ENCODE assay signal across 8 cellular contexts in genomic region chr19:14207796-14208195, GRCh38. TPM values are rescaled to one million over a fixed set of nuclear protein-coding genes. Genes with fewer than 3 reads are reported as not detected.
DNase-seq lines count a peak whose midpoint lies in the region; ATAC-seq, FAIRE-seq and TF ChIP-seq lines count a peak whose summit lies in the region.
"Not testable (repeated sequence)": the region's sequence is repeated elsewhere in the genome, so short reads cannot be mapped to it uniquely, and the experiment has no call there.

No MANE protein-coding gene starts in this region.

- not testable (repeated sequence) for H3K9me3 ChIP-seq in WERI-Rb-1 (ENCODE audit: severe bottlenecking); astrocyte (ENCODE audit: insufficient read depth, low read depth, low read length); esophagus muscularis mucosa; psoas muscle

- H3K4me3 Mint-ChIP-seq in Calu3 (ENCODE audit: low read depth, unreplicated experiment) (peak overlapping the region; percentile 80), astrocyte (ENCODE audit: unreplicated experiment) (peak overlapping the region; percentile 86), type B pancreatic cell (peak overlapping the region; percentile 94)
- not testable (repeated sequence) for H3K4me3 Mint-ChIP-seq in memory B cell

- peak overlapping the region; percentile 92 for H2AFZ ChIP-seq in astrocyte (ENCODE audit: low read depth, low read length)

- not testable (repeated sequence) for H4K20me1 ChIP-seq in astrocyte (ENCODE audit: insufficient read depth, low read length)

- H3K4me3 ChIP-seq in LNCaP clone FGC (ENCODE audit: low read depth, low read length) = peak overlapping the region; percentile 55
- H3K4me3 ChIP-seq in WERI-Rb-1 (ENCODE audit: low read depth, low read length) = peak overlapping the region; percentile 64; the same call in 1 of the 2 replicates
- not testable (repeated sequence) for H3K4me3 ChIP-seq in astrocyte (ENCODE audit: insufficient read depth, low read depth, low read length)
- H3K4me3 ChIP-seq in esophagus muscularis mucosa = peak overlapping the region; percentile 73 to 87 (median 78)
- H3K4me3 ChIP-seq in psoas muscle = peak overlapping the region; percentile 61

- ATAC-seq in memory B cell (ENCODE audit: low read depth) (peak; percentile 16), psoas muscle (peak in 1 of 4 donors; percentile 24)

- H3K9me3 Mint-ChIP-seq in Calu3 (ENCODE audit: low read depth, unreplicated experiment); astrocyte (ENCODE audit: unreplicated experiment); memory B cell; type B pancreatic cell: not testable (repeated sequence)

- not testable (repeated sequence) for TF ChIP-seq EP300 in esophagus muscularis mucosa (IDR thresholded peaks at IDR 0.05)

- H3K9ac ChIP-seq in astrocyte (ENCODE audit: low read length) = not testable (repeated sequence)

- not testable (repeated sequence) for DNase-seq in Calu3; LNCaP clone FGC (ENCODE audit: low read depth); WERI-Rb-1; astrocyte (ENCODE audit: low read depth); esophagus muscularis mucosa (ENCODE audit: extremely low spot score); memory B cell (ENCODE audit: low spot score in 2 of 2); psoas muscle; type B pancreatic cell (ENCODE audit: extremely low spot score, unreplicated experiment)

- not testable (repeated sequence) for H3K27me3 ChIP-seq in WERI-Rb-1 (ENCODE audit: insufficient read depth, low read depth, severe bottlenecking); astrocyte (ENCODE audit: insufficient read depth, low read length)
- H3K27me3 ChIP-seq in esophagus muscularis mucosa (peaks cover 0 to 16% (median 2%) of the 10 kb centered on the region in 4 donors), psoas muscle (ENCODE audit: insufficient read depth in 3 of 3, low read length in 2 of 3) (peaks cover 0 to 53% (median 12%) of the 10 kb centered on the region in 3 donors)

- H3K4me1 Mint-ChIP-seq in Calu3 (ENCODE audit: low read depth, unreplicated experiment) (peaks cover 22% of the 10 kb centered on the region), memory B cell (peaks cover 17% of the 10 kb centered on the region), type B pancreatic cell (ENCODE audit: unreplicated experiment) (peaks cover 18% of the 10 kb centered on the region)
- not testable (repeated sequence) for H3K4me1 Mint-ChIP-seq in astrocyte (ENCODE audit: low read depth, unreplicated experiment)

- not testable (repeated sequence) for H3K79me2 ChIP-seq in astrocyte (ENCODE audit: insufficient read depth, low read length)

- CTCF ChIA-PET in Calu3 (lab: Charles Lee) = not testable (repeated sequence)

- peaks cover 70% of the 10 kb centered on the region for H3K27me3 Mint-ChIP-seq in Calu3 (ENCODE audit: unreplicated experiment)
- peaks cover 18% of the 10 kb centered on the region for H3K27me3 Mint-ChIP-seq in astrocyte (ENCODE audit: low read depth, unreplicated experiment)
- H3K27me3 Mint-ChIP-seq in memory B cell = peaks cover 34% of the 10 kb centered on the region
- H3K27me3 Mint-ChIP-seq in type B pancreatic cell = peaks cover 13% of the 10 kb centered on the region

- WGBS in esophagus muscularis mucosa = 36% methylated on average over 4 of the region's 7 CpGs
- WGBS in psoas muscle, 3 donors = 15 to 21% (median 19%) methylated on average over 6 to 7 of the region's 7 CpGs

- peak overlapping the region; percentile 92 for H3K4me2 ChIP-seq in astrocyte (ENCODE audit: low read length)

- FAIRE-seq in astrocyte (lab: Jason Lieb, UNC) = not testable (repeated sequence)

- not testable (repeated sequence) for H3K36me3 ChIP-seq in WERI-Rb-1; astrocyte (ENCODE audit: insufficient read depth, low read length); esophagus muscularis mucosa; psoas muscle (ENCODE audit: insufficient read depth in 1 of 2, low read depth in 1 of 2)

- H3K27ac Mint-ChIP-seq in Calu3 (ENCODE audit: unreplicated experiment); memory B cell: not testable (repeated sequence)
- peak overlapping the region; percentile 87 for H3K27ac Mint-ChIP-seq in astrocyte (ENCODE audit: unreplicated experiment)
- peak overlapping the region; percentile 97 for H3K27ac Mint-ChIP-seq in type B pancreatic cell

- H3K27ac ChIP-seq in WERI-Rb-1; astrocyte (ENCODE audit: low read depth, low read length); psoas muscle: not testable (repeated sequence)
- H3K27ac ChIP-seq in esophagus muscularis mucosa (replicated peaks in 1 of 4) = peak overlapping the region in 2 of 4 donors; percentile 75 to 82

- intact Hi-C loops in Calu3 (cut with micrococcal nuclease; ENCODE audit: unreplicated experiment); esophagus muscularis mucosa (cut with DNase I); psoas muscle (cut with DNase I): not testable (repeated sequence)

- not testable (repeated sequence) for BruUV-seq in Calu3 (replicated peaks; lab: Mats Ljungman, UMichigan)

- peaks cover 35% of the 10 kb centered on the region for H3K36me3 Mint-ChIP-seq in Calu3 (ENCODE audit: insufficient read depth, unreplicated experiment)
- not testable (repeated sequence) for H3K36me3 Mint-ChIP-seq in astrocyte (ENCODE audit: low read depth, unreplicated experiment); memory B cell; type B pancreatic cell

- TF ChIP-seq CTCF in Calu3 (IDR thresholded peaks at IDR 0.05; ENCODE audit: unreplicated experiment); LNCaP clone FGC (IDR thresholded peaks at IDR 0.05; ENCODE audit: control insufficient read depth, extremely low read depth, insufficient read depth); WERI-Rb-1 (IDR thresholded peaks at IDR 0.05; ENCODE audit: low read depth, low read length); astrocyte (IDR thresholded peaks at IDR 0.05; ENCODE audit: insufficient read depth, low read depth, low read length); esophagus muscularis mucosa (IDR thresholded peaks at IDR 0.05); psoas muscle (IDR thresholded peaks at IDR 0.05); type B pancreatic cell (conservative IDR thresholded peaks at IDR 0.05): not testable (repeated sequence)

- TF ChIP-seq POLR2A in esophagus muscularis mucosa (IDR thresholded peaks at IDR 0.05; ENCODE audit: low read depth) = not testable (repeated sequence)

- H3K4me1 ChIP-seq in astrocyte (ENCODE audit: insufficient read depth, low read length); psoas muscle: not testable (repeated sequence)
- H3K4me1 ChIP-seq in esophagus muscularis mucosa = peaks cover 16 to 55% (median 40%) of the 10 kb centered on the region in 4 donors

RNA-seq across cellular contexts. Expression of gene ADGRL1, which starts 1.8 kb away (rescaled TPM):
- total RNA-seq in Calu3 (2022) (24.8 and 26.5 TPM in 2 replicates), astrocyte (40.9 and 48.9 TPM in 2 replicates), esophagus muscularis mucosa (10 to 100 TPM; 20.8 to 55.1 (median 32.6) TPM), psoas muscle (1 to 10 TPM; 1.7 to 2.6 (median 1.8) TPM), type B pancreatic cell (ENCODE audit: low replicate concordance) (24.9 and 62.4 TPM in 2 replicates)
- polyA plus RNA-seq in psoas muscle = 1 to 10 TPM in 1 of 3 donors, under 1 TPM in 2; 0.38 to 1.1 (median 0.87) TPM
